ENCODE assay signal across 20 cellular contexts in genomic region chr20:16063876-16064275, GRCh38.
"Had no signal": no experiment of that assay in that cellular context is flagged by ENCODE, and none has a peak within 500 bp of the region (broad histone marks: within the 10 kb centered on the region; RNA-seq: fewer than 3 reads in every experiment).

No MANE protein-coding gene starts in this region.

- ATAC-seq: activated CD8-positive, alpha-beta T cell treated with anti-CD3 and anti-CD28 coated beads for 36 hours; activated T-helper 17 cell treated with anti-CD3 and anti-CD28 coated beads, Interleukin-2, amount 50 U/mL, for 72 hours; esophagus mucosa; left cardiac atrium; natural killer cell treated with Interleukin-12 subunit alpha and Interleukin-12 subunit beta and Interleukin-15 and Interleukin-18, amount 100 ng/mL, for 72 hours; stimulated activated naive B cell treated with anti-CD40 and anti-IgM and Interleukin-4, amounts not matched to agents 10 μg/mL and 1 μg/mL and 100 μg/mL, for 72 hours; upper lobe of right lung had no signal

- H3K27me3 Mint-ChIP-seq: activated CD8-positive, alpha-beta T cell treated with anti-CD3 and anti-CD28 coated beads for 36 hours; activated naive CD8-positive, alpha-beta T cell treated with anti-CD3 and anti-CD28 coated beads for 36 hours; activated T-helper 17 cell treated with anti-CD3 and anti-CD28 coated beads, Interleukin-2, amount 50 U/mL, for 72 hours; central memory CD8-positive, alpha-beta T cell; natural killer cell treated with Interleukin-12 subunit alpha and Interleukin-12 subunit beta and Interleukin-15 and Interleukin-18, amount 100 ng/mL, for 72 hours; stimulated activated naive B cell treated with anti-CD40 and anti-IgM and Interleukin-4, amounts not matched to agents 10 μg/mL and 1 μg/mL and 100 μg/mL, for 72 hours had no signal

- H3K4me1 Mint-ChIP-seq: activated naive CD8-positive, alpha-beta T cell treated with anti-CD3 and anti-CD28 coated beads for 36 hours; activated T-helper 17 cell treated with anti-CD3 and anti-CD28 coated beads, Interleukin-2, amount 50 U/mL, for 72 hours; central memory CD8-positive, alpha-beta T cell had no signal

- H3K27me3 ChIP-seq: colonic mucosa, hepatocyte, sigmoid colon, spleen, upper lobe of right lung had no signal

- H3K79me2 ChIP-seq: hepatocyte had no signal

- H3K9me3 Mint-ChIP-seq: natural killer cell treated with Interleukin-12 subunit alpha and Interleukin-12 subunit beta and Interleukin-15 and Interleukin-18, amount 100 ng/mL, for 72 hours had no signal

- H2AFZ ChIP-seq: hepatocyte had no signal

- H3K4me3 ChIP-seq: colonic mucosa, hepatocyte, sigmoid colon, spleen, upper lobe of right lung had no signal

- H3K4me1 ChIP-seq: colonic mucosa had no signal

- H3K9me3 ChIP-seq: colonic mucosa, sigmoid colon, upper lobe of right lung had no signal

- H3K27ac Mint-ChIP-seq: activated CD8-positive, alpha-beta T cell treated with anti-CD3 and anti-CD28 coated beads for 36 hours; activated naive CD8-positive, alpha-beta T cell treated with anti-CD3 and anti-CD28 coated beads for 36 hours; activated T-helper 17 cell treated with anti-CD3 and anti-CD28 coated beads, Interleukin-2, amount 50 U/mL, for 72 hours; natural killer cell treated with Interleukin-12 subunit alpha and Interleukin-12 subunit beta and Interleukin-15 and Interleukin-18, amount 100 ng/mL, for 72 hours; T-helper 2 cell treated with Interferon-gamma antibody and Interleukin-4, amounts not matched to agents 5 μg/mL and 100 μg/mL, for 36 hours had no signal

- DNase-seq: activated CD4-positive, alpha-beta T cell treated with anti-CD3 and anti-CD28 coated beads for 48 hours; activated CD8-positive, alpha-beta T cell treated with anti-CD3 and anti-CD28 coated beads for 36 hours; activated naive CD4-positive, alpha-beta T cell; activated naive CD8-positive, alpha-beta T cell treated with anti-CD3 and anti-CD28 coated beads for 36 hours; activated T-cell treated with anti-CD3 and anti-CD28 coated beads, Interleukin-2, amount 50 U/mL, for 1 hour; amygdala; colonic mucosa; left cardiac atrium; sigmoid colon; spleen; stimulated activated CD4-positive, alpha-beta T cell treated with anti-CD3 and anti-CD28 coated beads, Interleukin-4, amount 100 ng/mL, for 4 hours; stimulated activated naive B cell treated with anti-CD40 and anti-IgM and Interleukin-4, amounts not matched to agents 10 μg/mL and 1 μg/mL and 100 μg/mL, for 72 hours; upper lobe of right lung had no signal

- H3K27ac ChIP-seq: colonic mucosa, hepatocyte, sigmoid colon, spleen, upper lobe of right lung had no signal

- H3K36me3 ChIP-seq: colonic mucosa, sigmoid colon, spleen, upper lobe of right lung had no signal

- H3K4me2 ChIP-seq: hepatocyte had no signal

- H3K4me3 Mint-ChIP-seq: activated CD8-positive, alpha-beta T cell treated with anti-CD3 and anti-CD28 coated beads for 36 hours; activated naive CD8-positive, alpha-beta T cell treated with anti-CD3 and anti-CD28 coated beads for 36 hours; activated T-helper 17 cell treated with anti-CD3 and anti-CD28 coated beads, Interleukin-2, amount 50 U/mL, for 72 hours; central memory CD8-positive, alpha-beta T cell; natural killer cell treated with Interleukin-12 subunit alpha and Interleukin-12 subunit beta and Interleukin-15 and Interleukin-18, amount 100 ng/mL, for 72 hours; stimulated activated naive B cell treated with anti-CD40 and anti-IgM and Interleukin-4, amounts not matched to agents 10 μg/mL and 1 μg/mL and 100 μg/mL, for 72 hours; T-helper 2 cell treated with Interferon-gamma antibody and Interleukin-4, amounts not matched to agents 5 μg/mL and 100 μg/mL, for 36 hours had no signal

- H3K36me3 Mint-ChIP-seq: activated naive CD8-positive, alpha-beta T cell treated with anti-CD3 and anti-CD28 coated beads for 36 hours; brain; natural killer cell treated with Interleukin-12 subunit alpha and Interleukin-12 subunit beta and Interleukin-15 and Interleukin-18, amount 100 ng/mL, for 72 hours had no signal
